8 cellular contexts compared by ENCODE assay signal in genomic region chrX:63560601-63561218, GRCh38.
DNase-seq lines count a peak whose midpoint lies in the region; ATAC-seq, FAIRE-seq and TF ChIP-seq lines count a peak whose summit lies in the region.

No MANE protein-coding gene starts in this region.

- H3K36me3 Mint-ChIP-seq in activated T-helper 17 cell treated with anti-CD3 and anti-CD28 coated beads, Interleukin-2, amount 50 U/mL, for 72 hours (ENCODE audit: low read depth), result peaks cover 10% of the 10 kb centered on the region
- H3K36me3 Mint-ChIP-seq in nephron (ENCODE audit: low read depth), result peaks cover 14% of the 10 kb centered on the region

- peak overlapping the region; percentile 90 for H3K27ac Mint-ChIP-seq in activated T-helper 17 cell treated with anti-CD3 and anti-CD28 coated beads, Interleukin-2, amount 50 U/mL, for 72 hours
- peak overlapping the region; percentile 85 to 96 (median 95) for H3K27ac Mint-ChIP-seq in nephron
- peak overlapping the region; percentile 74 to 91 for H3K27ac Mint-ChIP-seq in stimulated activated naive CD8-positive, alpha-beta T cell treated with anti-CD3 and anti-CD28 coated beads, Interleukin-15, amount 100 ng/mL, for 72 hours

- H3K4me3 Mint-ChIP-seq in activated T-helper 17 cell treated with anti-CD3 and anti-CD28 coated beads, Interleukin-2, amount 50 U/mL, for 72 hours, result peak overlapping the region; percentile 98
- H3K4me3 Mint-ChIP-seq in nephron, result peak overlapping the region; percentile 95 to 98 (median 96)
- peak overlapping the region; percentile 89 to 90 for H3K4me3 Mint-ChIP-seq in stimulated activated naive CD8-positive, alpha-beta T cell treated with anti-CD3 and anti-CD28 coated beads, Interleukin-15, amount 100 ng/mL, for 72 hours

- peaks cover 6% of the 10 kb centered on the region for H3K4me1 Mint-ChIP-seq in activated T-helper 17 cell treated with anti-CD3 and anti-CD28 coated beads, Interleukin-2, amount 50 U/mL, for 72 hours
- H3K4me1 Mint-ChIP-seq in nephron, result peaks cover 5% of the 10 kb centered on the region
- H3K4me1 Mint-ChIP-seq in stimulated activated naive CD8-positive, alpha-beta T cell treated with anti-CD3 and anti-CD28 coated beads, Interleukin-15, amount 100 ng/mL, for 72 hours, result peaks cover 6% of the 10 kb centered on the region

- FAIRE-seq in RCC 7860 (lab: Jason Lieb, UNC), result peak; percentile 64

- peak overlapping the region; percentile 78 for H3K4me3 ChIP-seq in fibroblast of the aortic adventitia (ENCODE audit: low read depth, low read length)

- H3K27me3 Mint-ChIP-seq in activated T-helper 17 cell treated with anti-CD3 and anti-CD28 coated beads, Interleukin-2, amount 50 U/mL, for 72 hours, result no peaks in the 10 kb centered on the region
- H3K27me3 Mint-ChIP-seq in nephron (ENCODE audit: low read depth), result no peaks in the 10 kb centered on the region
- no peaks in the 10 kb centered on the region for H3K27me3 Mint-ChIP-seq in stimulated activated naive CD8-positive, alpha-beta T cell treated with anti-CD3 and anti-CD28 coated beads, Interleukin-15, amount 100 ng/mL, for 72 hours

- DNase-seq in DMS79 (lab: John Stamatoyannopoulos, UW) (peak; percentile 52), KG1 (lab: John Stamatoyannopoulos, UW) (peak; percentile 16), RCC 7860 (ENCODE audit: low spot score) (peak; percentile 55), fibroblast of the aortic adventitia (ENCODE audit: low read depth) (peak; percentile 73)
- DNase-seq in stimulated activated naive CD8-positive, alpha-beta T cell treated with anti-CD3 and anti-CD28 coated beads, Interleukin-15, amount 100 ng/mL, for 72 hours, result peak; percentile 33 to 62

- ATAC-seq in GM21717 (IDR thresholded peaks at IDR 0.05; ENCODE audit: unreplicated experiment), result peak; percentile 96
- ATAC-seq in activated T-helper 17 cell treated with anti-CD3 and anti-CD28 coated beads, Interleukin-2, amount 50 U/mL, for 72 hours (replicated peaks), result peak; percentile 95
- ATAC-seq in stimulated activated naive CD8-positive, alpha-beta T cell treated with anti-CD3 and anti-CD28 coated beads, Interleukin-15, amount 100 ng/mL, for 72 hours, result peak; percentile 97

- no peak for TF ChIP-seq CTCF in fibroblast of the aortic adventitia (IDR thresholded peaks at IDR 0.05; ENCODE audit: insufficient read depth, low read length)
- no peak for TF ChIP-seq CTCF in nephron (IDR thresholded peaks at IDR 0.05; ENCODE audit: unreplicated experiment in 3 of 3)

- no peaks in the 10 kb centered on the region for H3K9me3 Mint-ChIP-seq in activated T-helper 17 cell treated with anti-CD3 and anti-CD28 coated beads, Interleukin-2, amount 50 U/mL, for 72 hours
- peaks cover 24% of the 10 kb centered on the region for H3K9me3 Mint-ChIP-seq in nephron
- peaks cover 3 to 6% of the 10 kb centered on the region in 2 donors for H3K9me3 Mint-ChIP-seq in stimulated activated naive CD8-positive, alpha-beta T cell treated with anti-CD3 and anti-CD28 coated beads, Interleukin-15, amount 100 ng/mL, for 72 hours

Comparison
In these comparisons a context has a peak if more than half of its experiments do, and no peak if none do; other contexts are left out.
1. Peak in every context shown above with its lines: DNase-seq, ATAC-seq and H3K4me3 ChIP-seq.
2. DNase-seq: peak in every context shown above with its lines; median percentile 73 in fibroblast of the aortic adventitia; 55 in RCC 7860; 52 in DMS79; 48 in stimulated activated naive CD8-positive, alpha-beta T cell treated with anti-CD3 and anti-CD28 coated beads, Interleukin-15, amount 100 ng/mL, for 72 hours; 16 in KG1.